In the genomic region with DNA sequence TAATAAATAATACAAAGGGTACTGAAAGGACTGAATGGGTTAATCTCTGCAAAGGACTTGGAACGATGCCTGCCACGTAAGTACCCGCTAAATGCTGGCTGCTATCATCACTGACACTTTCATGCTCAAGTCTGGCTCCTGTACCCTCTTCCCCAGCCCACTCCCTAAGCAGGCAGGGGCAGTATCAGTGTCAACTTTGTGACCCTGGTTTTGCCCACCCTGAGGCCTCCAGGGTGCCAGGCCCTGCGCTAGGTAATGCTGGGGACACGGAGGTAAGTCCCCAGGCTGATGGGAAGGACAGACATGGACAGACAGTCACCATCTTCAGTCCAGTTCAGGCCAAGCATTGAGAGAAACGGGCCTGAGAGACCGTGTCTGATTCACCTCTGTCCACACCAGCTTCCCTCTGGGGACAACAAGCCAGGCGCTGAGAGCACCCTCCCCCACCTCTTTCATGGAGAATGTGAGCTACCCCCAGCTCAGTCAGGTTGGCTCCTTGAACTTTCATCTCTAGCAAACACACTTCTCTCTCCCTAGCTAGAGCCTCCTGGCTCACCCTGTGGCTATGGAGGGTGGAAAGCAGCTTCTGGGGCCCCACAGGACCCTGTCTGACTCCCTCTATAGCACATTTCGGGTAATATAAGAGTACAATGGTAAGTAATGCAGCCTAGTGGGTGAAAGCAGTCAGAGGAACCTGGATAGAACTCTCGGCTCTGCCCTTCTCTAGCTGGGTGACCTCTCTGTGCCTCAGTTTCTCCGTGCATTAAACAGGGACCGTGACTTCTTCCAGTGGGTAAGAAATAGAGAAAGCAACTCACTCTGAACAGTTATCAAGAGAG, we compare ENCODE assay signal across 1 cellular context.
TF ChIP-seq lines count a peak whose summit lies in the region.

No MANE protein-coding gene starts in this region.

TF ChIP-seq in HepG2, 621 proteins besides CTCF, POLR2A, EP300 and RAD21 (continued from another document and continues in another):
- TF ChIP-seq, protein P1, sequence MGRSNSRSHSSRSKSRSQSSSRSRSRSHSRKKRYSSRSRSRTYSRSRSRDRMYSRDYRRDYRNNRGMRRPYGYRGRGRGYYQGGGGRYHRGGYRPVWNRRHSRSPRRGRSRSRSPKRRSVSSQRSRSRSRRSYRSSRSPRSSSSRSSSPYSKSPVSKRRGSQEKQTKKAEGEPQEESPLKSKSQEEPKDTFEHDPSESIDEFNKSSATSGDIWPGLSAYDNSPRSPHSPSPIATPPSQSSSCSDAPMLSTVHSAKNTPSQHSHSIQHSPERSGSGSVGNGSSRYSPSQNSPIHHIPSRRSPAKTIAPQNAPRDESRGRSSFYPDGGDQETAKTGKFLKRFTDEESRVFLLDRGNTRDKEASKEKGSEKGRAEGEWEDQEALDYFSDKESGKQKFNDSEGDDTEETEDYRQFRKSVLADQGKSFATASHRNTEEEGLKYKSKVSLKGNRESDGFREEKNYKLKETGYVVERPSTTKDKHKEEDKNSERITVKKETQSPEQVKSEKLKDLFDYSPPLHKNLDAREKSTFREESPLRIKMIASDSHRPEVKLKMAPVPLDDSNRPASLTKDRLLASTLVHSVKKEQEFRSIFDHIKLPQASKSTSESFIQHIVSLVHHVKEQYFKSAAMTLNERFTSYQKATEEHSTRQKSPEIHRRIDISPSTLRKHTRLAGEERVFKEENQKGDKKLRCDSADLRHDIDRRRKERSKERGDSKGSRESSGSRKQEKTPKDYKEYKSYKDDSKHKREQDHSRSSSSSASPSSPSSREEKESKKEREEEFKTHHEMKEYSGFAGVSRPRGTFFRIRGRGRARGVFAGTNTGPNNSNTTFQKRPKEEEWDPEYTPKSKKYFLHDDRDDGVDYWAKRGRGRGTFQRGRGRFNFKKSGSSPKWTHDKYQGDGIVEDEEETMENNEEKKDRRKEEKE (IDR thresholded peaks at IDR 0.05), result no peak
- TF ChIP-seq, protein P2, sequence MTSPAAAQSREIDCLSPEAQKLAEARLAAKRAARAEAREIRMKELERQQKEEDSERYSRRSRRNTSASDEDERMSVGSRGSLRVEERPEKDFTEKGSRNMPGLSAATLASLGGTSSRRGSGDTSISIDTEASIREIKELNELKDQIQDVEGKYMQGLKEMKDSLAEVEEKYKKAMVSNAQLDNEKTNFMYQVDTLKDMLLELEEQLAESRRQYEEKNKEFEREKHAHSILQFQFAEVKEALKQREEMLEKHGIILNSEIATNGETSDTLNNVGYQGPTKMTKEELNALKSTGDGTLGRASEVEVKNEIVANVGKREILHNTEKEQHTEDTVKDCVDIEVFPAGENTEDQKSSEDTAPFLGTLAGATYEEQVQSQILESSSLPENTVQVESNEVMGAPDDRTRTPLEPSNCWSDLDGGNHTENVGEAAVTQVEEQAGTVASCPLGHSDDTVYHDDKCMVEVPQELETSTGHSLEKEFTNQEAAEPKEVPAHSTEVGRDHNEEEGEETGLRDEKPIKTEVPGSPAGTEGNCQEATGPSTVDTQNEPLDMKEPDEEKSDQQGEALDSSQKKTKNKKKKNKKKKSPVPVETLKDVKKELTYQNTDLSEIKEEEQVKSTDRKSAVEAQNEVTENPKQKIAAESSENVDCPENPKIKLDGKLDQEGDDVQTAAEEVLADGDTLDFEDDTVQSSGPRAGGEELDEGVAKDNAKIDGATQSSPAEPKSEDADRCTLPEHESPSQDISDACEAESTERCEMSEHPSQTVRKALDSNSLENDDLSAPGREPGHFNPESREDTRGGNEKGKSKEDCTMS (CRISPR knock-in tag; conservative IDR thresholded peaks at IDR 0.05), result no peak
- TF ChIP-seq, protein P3, sequence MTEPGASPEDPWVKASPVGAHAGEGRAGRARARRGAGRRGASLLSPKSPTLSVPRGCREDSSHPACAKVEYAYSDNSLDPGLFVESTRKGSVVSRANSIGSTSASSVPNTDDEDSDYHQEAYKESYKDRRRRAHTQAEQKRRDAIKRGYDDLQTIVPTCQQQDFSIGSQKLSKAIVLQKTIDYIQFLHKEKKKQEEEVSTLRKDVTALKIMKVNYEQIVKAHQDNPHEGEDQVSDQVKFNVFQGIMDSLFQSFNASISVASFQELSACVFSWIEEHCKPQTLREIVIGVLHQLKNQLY (CRISPR knock-in tag; IDR thresholded peaks at IDR 0.05), result peak; percentile 83; the same call in 1 of the 2 replicates
- TF ChIP-seq HOXA7 (CRISPR knock-in tag; IDR thresholded peaks at IDR 0.05), result no peak
- TF ChIP-seq, protein P4, sequence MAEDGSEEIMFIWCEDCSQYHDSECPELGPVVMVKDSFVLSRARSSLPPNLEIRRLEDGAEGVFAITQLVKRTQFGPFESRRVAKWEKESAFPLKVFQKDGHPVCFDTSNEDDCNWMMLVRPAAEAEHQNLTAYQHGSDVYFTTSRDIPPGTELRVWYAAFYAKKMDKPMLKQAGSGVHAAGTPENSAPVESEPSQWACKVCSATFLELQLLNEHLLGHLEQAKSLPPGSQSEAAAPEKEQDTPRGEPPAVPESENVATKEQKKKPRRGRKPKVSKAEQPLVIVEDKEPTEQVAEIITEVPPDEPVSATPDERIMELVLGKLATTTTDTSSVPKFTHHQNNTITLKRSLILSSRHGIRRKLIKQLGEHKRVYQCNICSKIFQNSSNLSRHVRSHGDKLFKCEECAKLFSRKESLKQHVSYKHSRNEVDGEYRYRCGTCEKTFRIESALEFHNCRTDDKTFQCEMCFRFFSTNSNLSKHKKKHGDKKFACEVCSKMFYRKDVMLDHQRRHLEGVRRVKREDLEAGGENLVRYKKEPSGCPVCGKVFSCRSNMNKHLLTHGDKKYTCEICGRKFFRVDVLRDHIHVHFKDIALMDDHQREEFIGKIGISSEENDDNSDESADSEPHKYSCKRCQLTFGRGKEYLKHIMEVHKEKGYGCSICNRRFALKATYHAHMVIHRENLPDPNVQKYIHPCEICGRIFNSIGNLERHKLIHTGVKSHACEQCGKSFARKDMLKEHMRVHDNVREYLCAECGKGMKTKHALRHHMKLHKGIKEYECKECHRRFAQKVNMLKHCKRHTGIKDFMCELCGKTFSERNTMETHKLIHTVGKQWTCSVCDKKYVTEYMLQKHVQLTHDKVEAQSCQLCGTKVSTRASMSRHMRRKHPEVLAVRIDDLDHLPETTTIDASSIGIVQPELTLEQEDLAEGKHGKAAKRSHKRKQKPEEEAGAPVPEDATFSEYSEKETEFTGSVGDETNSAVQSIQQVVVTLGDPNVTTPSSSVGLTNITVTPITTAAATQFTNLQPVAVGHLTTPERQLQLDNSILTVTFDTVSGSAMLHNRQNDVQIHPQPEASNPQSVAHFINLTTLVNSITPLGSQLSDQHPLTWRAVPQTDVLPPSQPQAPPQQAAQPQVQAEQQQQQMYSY (CRISPR knock-in tag; IDR thresholded peaks at IDR 0.05), result peak; percentile 63; the same call in 1 of the 2 replicates
- no peak for TF ChIP-seq SAFB2 (CRISPR knock-in tag; IDR thresholded peaks at IDR 0.05; ENCODE audit: borderline replicate concordance, low read depth)
- peak; percentile 42; the same call in 1 of the 2 replicates for TF ChIP-seq SIN3A (IDR thresholded peaks at IDR 0.05; ENCODE audit: borderline replicate concordance, low read depth, low read length)
- no peak for TF ChIP-seq ZNF572 (CRISPR knock-in tag; IDR thresholded peaks at IDR 0.05)
- no peak for TF ChIP-seq ARID2 (CRISPR knock-in tag; IDR thresholded peaks at IDR 0.05; ENCODE audit: borderline replicate concordance)
- TF ChIP-seq ZNF12 (CRISPR knock-in tag; IDR thresholded peaks at IDR 0.05), result peak; percentile 7; the same call in 1 of the 2 replicates
- TF ChIP-seq U2AF1 (optimal IDR thresholded peaks at IDR 0.05; ENCODE audit: low read depth, low read length), result no peak
- TF ChIP-seq, protein P5, sequence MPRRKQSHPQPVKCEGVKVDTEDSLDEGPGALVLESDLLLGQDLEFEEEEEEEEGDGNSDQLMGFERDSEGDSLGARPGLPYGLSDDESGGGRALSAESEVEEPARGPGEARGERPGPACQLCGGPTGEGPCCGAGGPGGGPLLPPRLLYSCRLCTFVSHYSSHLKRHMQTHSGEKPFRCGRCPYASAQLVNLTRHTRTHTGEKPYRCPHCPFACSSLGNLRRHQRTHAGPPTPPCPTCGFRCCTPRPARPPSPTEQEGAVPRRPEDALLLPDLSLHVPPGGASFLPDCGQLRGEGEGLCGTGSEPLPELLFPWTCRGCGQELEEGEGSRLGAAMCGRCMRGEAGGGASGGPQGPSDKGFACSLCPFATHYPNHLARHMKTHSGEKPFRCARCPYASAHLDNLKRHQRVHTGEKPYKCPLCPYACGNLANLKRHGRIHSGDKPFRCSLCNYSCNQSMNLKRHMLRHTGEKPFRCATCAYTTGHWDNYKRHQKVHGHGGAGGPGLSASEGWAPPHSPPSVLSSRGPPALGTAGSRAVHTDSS (CRISPR knock-in tag; conservative IDR thresholded peaks at IDR 0.05), result no peak
- TF ChIP-seq, protein P6, sequence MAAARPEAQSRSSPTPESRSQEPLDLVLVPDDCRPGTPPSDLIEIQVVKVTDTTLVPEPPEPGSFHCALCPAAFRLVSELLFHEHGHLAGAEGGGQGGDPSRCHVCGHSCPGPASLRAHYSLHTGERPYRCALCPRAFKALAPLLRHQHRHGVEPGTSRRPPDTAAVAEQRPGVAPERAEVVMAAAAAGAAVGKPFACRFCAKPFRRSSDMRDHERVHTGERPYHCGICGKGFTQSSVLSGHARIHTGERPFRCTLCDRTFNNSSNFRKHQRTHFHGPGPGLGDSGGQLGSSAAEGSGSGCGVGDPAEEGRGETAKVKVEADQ (CRISPR knock-in tag; IDR thresholded peaks at IDR 0.05; ENCODE audit: borderline replicate concordance), result no peak; the same call in 1 of the 2 replicates
- peak; percentile 94 for TF ChIP-seq ZFP90 (CRISPR knock-in tag; IDR thresholded peaks at IDR 0.05; ENCODE audit: borderline replicate concordance)
- no peak for TF ChIP-seq PITX1 (CRISPR knock-in tag; IDR thresholded peaks at IDR 0.05)
- TF ChIP-seq SIX4 (CRISPR knock-in tag; IDR thresholded peaks at IDR 0.05), result no peak
- 0 out of 2 replicates have a peak, but pooled peaks have one; percentile 48 for TF ChIP-seq KLF12 (CRISPR knock-in tag; IDR thresholded peaks at IDR 0.05; ENCODE audit: borderline replicate concordance)
- 0 out of 2 replicates have a peak, but pooled peaks have one; percentile 46 for TF ChIP-seq ZNF138 (CRISPR knock-in tag; IDR thresholded peaks at IDR 0.05; ENCODE audit: low read depth)
- TF ChIP-seq, protein P7, sequence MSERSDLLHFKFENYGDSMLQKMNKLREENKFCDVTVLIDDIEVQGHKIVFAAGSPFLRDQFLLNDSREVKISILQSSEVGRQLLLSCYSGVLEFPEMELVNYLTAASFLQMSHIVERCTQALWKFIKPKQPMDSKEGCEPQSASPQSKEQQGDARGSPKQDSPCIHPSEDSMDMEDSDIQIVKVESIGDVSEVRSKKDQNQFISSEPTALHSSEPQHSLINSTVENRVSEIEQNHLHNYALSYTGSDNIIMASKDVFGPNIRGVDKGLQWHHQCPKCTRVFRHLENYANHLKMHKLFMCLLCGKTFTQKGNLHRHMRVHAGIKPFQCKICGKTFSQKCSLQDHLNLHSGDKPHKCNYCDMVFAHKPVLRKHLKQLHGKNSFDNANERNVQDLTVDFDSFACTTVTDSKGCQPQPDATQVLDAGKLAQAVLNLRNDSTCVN (CRISPR knock-in tag; IDR thresholded peaks at IDR 0.05; ENCODE audit: borderline replicate concordance), result 0 out of 2 replicates have a peak, but pooled peaks have one; percentile 37
- peak; percentile 95 for TF ChIP-seq MED1 (CRISPR knock-in tag; IDR thresholded peaks at IDR 0.05)
- TF ChIP-seq ZNF615 (CRISPR knock-in tag; IDR thresholded peaks at IDR 0.05; ENCODE audit: borderline replicate concordance), result 0 out of 2 replicates have a peak, but pooled peaks have one; percentile 59
- no peak for TF ChIP-seq HES4 (CRISPR knock-in tag; IDR thresholded peaks at IDR 0.05; ENCODE audit: borderline replicate concordance)
- peak; percentile 66 for TF ChIP-seq GATAD1 (CRISPR knock-in tag; IDR thresholded peaks at IDR 0.05)
- TF ChIP-seq, protein P8, sequence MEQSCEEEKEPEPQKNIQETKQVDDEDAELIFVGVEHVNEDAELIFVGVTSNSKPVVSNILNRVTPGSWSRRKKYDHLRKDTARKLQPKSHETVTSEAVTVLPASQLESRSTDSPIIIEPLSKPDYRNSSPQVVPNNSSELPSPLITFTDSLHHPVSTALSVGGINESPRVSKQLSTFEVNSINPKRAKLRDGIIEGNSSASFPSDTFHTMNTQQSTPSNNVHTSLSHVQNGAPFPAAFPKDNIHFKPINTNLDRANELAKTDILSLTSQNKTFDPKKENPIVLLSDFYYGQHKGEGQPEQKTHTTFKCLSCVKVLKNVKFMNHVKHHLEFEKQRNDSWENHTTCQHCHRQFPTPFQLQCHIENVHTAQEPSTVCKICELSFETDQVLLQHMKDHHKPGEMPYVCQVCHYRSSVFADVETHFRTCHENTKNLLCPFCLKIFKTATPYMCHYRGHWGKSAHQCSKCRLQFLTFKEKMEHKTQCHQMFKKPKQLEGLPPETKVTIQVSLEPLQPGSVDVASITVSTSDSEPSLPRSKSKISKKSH (CRISPR knock-in tag; IDR thresholded peaks at IDR 0.05; ENCODE audit: borderline replicate concordance), result no peak
- TF ChIP-seq, protein P9, sequence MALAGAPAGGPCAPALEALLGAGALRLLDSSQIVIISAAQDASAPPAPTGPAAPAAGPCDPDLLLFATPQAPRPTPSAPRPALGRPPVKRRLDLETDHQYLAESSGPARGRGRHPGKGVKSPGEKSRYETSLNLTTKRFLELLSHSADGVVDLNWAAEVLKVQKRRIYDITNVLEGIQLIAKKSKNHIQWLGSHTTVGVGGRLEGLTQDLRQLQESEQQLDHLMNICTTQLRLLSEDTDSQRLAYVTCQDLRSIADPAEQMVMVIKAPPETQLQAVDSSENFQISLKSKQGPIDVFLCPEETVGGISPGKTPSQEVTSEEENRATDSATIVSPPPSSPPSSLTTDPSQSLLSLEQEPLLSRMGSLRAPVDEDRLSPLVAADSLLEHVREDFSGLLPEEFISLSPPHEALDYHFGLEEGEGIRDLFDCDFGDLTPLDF (CRISPR knock-in tag; IDR thresholded peaks at IDR 0.05), result no peak
- TF ChIP-seq ZIK1 (CRISPR knock-in tag; IDR thresholded peaks at IDR 0.05; ENCODE audit: borderline replicate concordance, low read depth), result peak; percentile 37; the same call in 1 of the 2 replicates
- peak; percentile 28; the same call in 1 of the 2 replicates for TF ChIP-seq ZNF335 (CRISPR knock-in tag; IDR thresholded peaks at IDR 0.05)
- TF ChIP-seq NFYB (CRISPR knock-in tag; IDR thresholded peaks at IDR 0.05), result no peak
- TF ChIP-seq BCL6 (CRISPR knock-in tag; IDR thresholded peaks at IDR 0.05), result peak; percentile 58
- 0 out of 2 replicates have a peak, but pooled peaks have one; percentile 21 for TF ChIP-seq ZNF329 (CRISPR knock-in tag; IDR thresholded peaks at IDR 0.05; ENCODE audit: low read depth)
- TF ChIP-seq, protein P10, sequence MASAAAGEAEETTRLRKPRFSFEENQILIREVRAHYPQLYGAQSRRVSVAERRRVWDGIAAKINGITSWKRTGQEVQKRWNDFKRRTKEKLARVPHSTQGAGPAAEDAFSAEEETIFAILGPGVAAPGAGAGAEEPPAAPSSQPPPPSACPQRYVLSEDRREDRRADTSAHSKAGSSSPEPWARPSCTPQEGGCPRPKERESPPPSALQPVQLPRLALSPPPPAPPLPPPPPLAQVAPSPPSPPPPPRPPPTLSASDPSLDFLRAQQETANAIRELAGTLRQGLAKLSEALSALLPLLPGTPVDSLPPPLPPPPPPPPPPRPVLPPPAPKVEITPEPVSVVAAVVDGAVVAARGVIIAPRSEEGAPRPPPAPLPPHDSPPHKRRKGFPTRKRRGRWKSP (CRISPR knock-in tag; IDR thresholded peaks at IDR 0.05), result peak; percentile 46; the same call in 1 of the 2 replicates
- TF ChIP-seq ZNF652 (CRISPR knock-in tag; IDR thresholded peaks at IDR 0.05; ENCODE audit: borderline replicate concordance, low read depth), result peak; percentile 67; the same call in 1 of the 2 replicates
- TF ChIP-seq SP5 (CRISPR knock-in tag; IDR thresholded peaks at IDR 0.05; ENCODE audit: borderline replicate concordance, low read depth), result no peak
- no peak for TF ChIP-seq IKZF4 (CRISPR knock-in tag; IDR thresholded peaks at IDR 0.05; ENCODE audit: borderline replicate concordance, low read depth, not compliant biosample characterization)
- TF ChIP-seq ZNF720 (CRISPR knock-in tag; IDR thresholded peaks at IDR 0.05), result no peak
- peak; percentile 49; the same call in 1 of the 2 replicates for TF ChIP-seq THAP11 (CRISPR knock-in tag; IDR thresholded peaks at IDR 0.05)
- TF ChIP-seq ZNF264 (CRISPR knock-in tag; IDR thresholded peaks at IDR 0.05), result 0 out of 2 replicates have a peak, but pooled peaks have one; percentile 34
- TF ChIP-seq ZNF143 (CRISPR knock-in tag; IDR thresholded peaks at IDR 0.05), result no peak
- TF ChIP-seq STAG1 (CRISPR knock-in tag; IDR thresholded peaks at IDR 0.05), result peak; percentile 32
